In the genomic region with DNA sequence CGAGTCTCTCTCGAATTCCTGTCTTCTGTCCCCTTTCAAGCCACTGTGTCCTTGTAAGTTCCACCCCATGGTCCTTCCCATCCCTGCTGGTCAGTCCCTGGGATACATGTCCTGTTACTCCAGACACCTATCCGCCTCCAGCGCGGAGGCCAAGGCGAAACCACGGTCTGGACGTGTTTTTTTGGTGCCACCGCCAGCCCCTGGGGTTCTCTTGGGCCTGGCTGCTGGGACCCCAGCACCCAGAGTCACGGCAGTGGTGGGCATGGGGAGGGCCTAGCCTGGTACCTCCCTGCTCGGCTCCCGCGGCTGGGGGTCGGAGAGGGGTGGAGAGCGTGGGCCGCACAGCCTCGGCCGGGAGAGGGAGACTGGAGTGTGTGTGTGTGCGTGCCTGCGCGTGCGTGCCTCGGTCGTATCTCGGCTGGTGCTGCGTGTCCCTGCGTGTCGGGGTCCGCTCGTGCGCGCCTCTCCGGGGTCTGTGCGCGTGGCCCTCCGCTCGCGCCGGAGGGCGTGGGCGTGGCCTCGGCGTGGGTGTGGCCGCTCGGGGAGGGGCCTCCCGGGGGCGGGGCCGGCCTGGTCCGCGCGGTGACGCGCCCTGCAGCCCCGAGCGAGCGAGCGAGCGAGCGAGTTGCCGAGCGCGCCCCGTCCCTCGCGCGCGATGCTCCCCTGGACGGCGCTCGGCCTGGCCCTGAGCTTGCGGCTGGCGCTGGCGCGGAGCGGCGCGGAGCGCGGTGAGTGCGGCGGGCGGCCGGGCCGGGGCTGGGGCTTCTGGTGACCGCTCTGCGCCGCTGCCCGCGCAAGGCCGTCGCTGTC, we compare ENCODE assay signal across 8 cellular contexts. TPM values are rescaled to one million over a fixed set of nuclear protein-coding genes. Genes with fewer than 3 reads are reported as not detected.
A peak's percentile ranks its signal among the peaks of the same experiment; 100 is the strongest.
DNase-seq lines count a peak whose midpoint lies in the region; ATAC-seq and TF ChIP-seq lines count a peak whose summit lies in the region.

VWA1 (plus strand) TSS at position 597 of the 810 bp plus-strand sequence; CDS start at position 656, 59 bp downstream.

- in situ Hi-C loops in transverse colon (cut with MboI; ENCODE audit: low pct_ligation_motif_present in 1 of 4, low pct_unique_long_range_greater_than_20kb in 1 of 4, low sequenced_read_pairs in 3 of 4): no loop called here

- H3K36me3 ChIP-seq in SK-N-MC (ENCODE audit: insufficient read depth, low read length) (no peaks in the 10 kb centered on the region), heart right ventricle (peaks cover 0 to 9% (median 0%) of the 10 kb centered on the region in 9 donors), transverse colon (no peaks in the 10 kb centered on the region)

- intact Hi-C loops in heart right ventricle (cut with DNase I): loop anchor here in 3 of 10 donors (2.0 to 10.0 kb wide), 3 partner anchors 28 to 70 kb away; partner anchors contain the start of gene MRPL20 (in 1 of the 3)
- intact Hi-C loops in transverse colon (cut with DNase I; ENCODE audit: low total_unique reads): loop anchor here (5.0 kb wide), 1 partner anchor 33 kb away; no protein-coding TSS in a partner anchor

- WGBS in heart right ventricle, 2 donors: 7 to 14% methylated on average over 50 to 91 of the region's 91 CpGs
- 59 to 92% methylated on average over 5 to 9 of the region's 91 CpGs for WGBS in transverse colon (ENCODE audit: low coverage in 1 of 2), 2 donors

- DNase-seq in AG08396 (ENCODE audit: low spot score): peak; percentile 98
- peak; percentile 13 for DNase-seq in HCEC 1CT
- DNase-seq in SK-N-MC (ENCODE audit: low read depth, low spot score): no peak
- DNase-seq in amniotic stem cell (lab: John Stamatoyannopoulos, UW): peak; percentile 26
- peak; percentile 60 to 83 for DNase-seq in heart right ventricle
- DNase-seq in progenitor cell of endocrine pancreas (ENCODE audit: low spot score, unreplicated experiment): no peak
- peak; percentile 84 for DNase-seq in transverse colon

- H3K27ac Mint-ChIP-seq in progenitor cell of endocrine pancreas: peak within 1 kb of the TSS; percentile 52

- no peak for TF ChIP-seq EP300 in transverse colon (IDR thresholded peaks at IDR 0.05; ENCODE audit: low read depth)

- H3K4me1 Mint-ChIP-seq in progenitor cell of endocrine pancreas (ENCODE audit: low read depth): peaks cover 19% of the 10 kb centered on the region

- TF ChIP-seq POLR2A in transverse colon (IDR thresholded peaks at IDR 0.05): no peak

- no peaks in the 10 kb centered on the region for H3K9me3 ChIP-seq in SK-N-MC (ENCODE audit: low read depth, low read length)
- H3K9me3 ChIP-seq in heart right ventricle: no peaks in the 10 kb centered on the region
- no peaks in the 10 kb centered on the region for H3K9me3 ChIP-seq in transverse colon

- H3K4me1 ChIP-seq in heart right ventricle (peaks cover 47 to 76% (median 64%) of the 10 kb centered on the region in 9 donors), transverse colon (peaks cover 62 to 81% (median 80%) of the 10 kb centered on the region in 4 donors)

- H3K4me3 Mint-ChIP-seq in progenitor cell of endocrine pancreas (ENCODE audit: low read depth): peak within 1 kb of the TSS; percentile 73

- H3K27ac ChIP-seq in SK-N-MC: no peak within 1 kb of the TSS
- peak within 1 kb of the TSS; percentile 79 to 98 (median 92) for H3K27ac ChIP-seq in heart right ventricle
- H3K27ac ChIP-seq in transverse colon: peak within 1 kb of the TSS; percentile 88 to 96 (median 94)

- H3K9me3 Mint-ChIP-seq in progenitor cell of endocrine pancreas (ENCODE audit: low read depth): no peaks in the 10 kb centered on the region

- TF ChIP-seq CTCF in heart right ventricle (IDR thresholded peaks at IDR 0.05): peak in 1 of 9 donors; percentile 6
- no peak for TF ChIP-seq CTCF in progenitor cell of endocrine pancreas (IDR thresholded peaks at IDR 0.05; ENCODE audit: unreplicated experiment)
- no peak for TF ChIP-seq CTCF in transverse colon (IDR thresholded peaks at IDR 0.05)

- no peaks in the 10 kb centered on the region for H3K36me3 Mint-ChIP-seq in progenitor cell of endocrine pancreas (ENCODE audit: insufficient read depth)

- H3K27me3 Mint-ChIP-seq in progenitor cell of endocrine pancreas: no peaks in the 10 kb centered on the region

- H3K9ac ChIP-seq in SK-N-MC (ENCODE audit: insufficient read length): peak within 1 kb of the TSS; percentile 14

- H3K4me3 ChIP-seq in SK-N-MC (peak within 1 kb of the TSS; percentile 73), heart right ventricle (peak within 1 kb of the TSS; percentile 50 to 69 (median 64)), transverse colon (peak within 1 kb of the TSS; percentile 25 to 56 (median 51))

- peaks cover 0 to 48% (median 9%) of the 10 kb centered on the region in 7 donors for H3K27me3 ChIP-seq in heart right ventricle
- no peaks in the 10 kb centered on the region for H3K27me3 ChIP-seq in transverse colon

- ATAC-seq in heart right ventricle (peak; percentile 36 to 57 (median 44)), HG03135 (IDR thresholded peaks at IDR 0.05; ENCODE audit: unreplicated experiment) (no peak)

RNA-seq across cellular contexts. Expression of gene VWA1, which starts in this region (rescaled TPM):
- 10 to 100 TPM; 10.8 to 52.8 (median 14.1) TPM for total RNA-seq in heart right ventricle
- polyA plus RNA-seq in heart right ventricle: 10 to 100 TPM; 13.9 to 27.5 TPM
- 29.7 and 36.8 TPM in 2 replicates for total RNA-seq in progenitor cell of endocrine pancreas
- 10 to 100 TPM; 29.4 to 82.0 (median 51.6) TPM for total RNA-seq in transverse colon

Comparison
In these comparisons a context has a peak if more than half of its experiments do, and no peak if none do; other contexts are left out.
1. DNase-seq: peak in AG08396 (single experiment), HCEC 1CT (single experiment), amniotic stem cell (single experiment), heart right ventricle (2 of 2) and transverse colon (single experiment); none in SK-N-MC (single experiment) and progenitor cell of endocrine pancreas (single experiment).
2. Peak in every context shown above with its lines, with median percentiles within 50 percentile points of each other: H3K4me3 ChIP-seq.